19 cellular contexts compared by ENCODE assay signal in the genomic region with DNA sequence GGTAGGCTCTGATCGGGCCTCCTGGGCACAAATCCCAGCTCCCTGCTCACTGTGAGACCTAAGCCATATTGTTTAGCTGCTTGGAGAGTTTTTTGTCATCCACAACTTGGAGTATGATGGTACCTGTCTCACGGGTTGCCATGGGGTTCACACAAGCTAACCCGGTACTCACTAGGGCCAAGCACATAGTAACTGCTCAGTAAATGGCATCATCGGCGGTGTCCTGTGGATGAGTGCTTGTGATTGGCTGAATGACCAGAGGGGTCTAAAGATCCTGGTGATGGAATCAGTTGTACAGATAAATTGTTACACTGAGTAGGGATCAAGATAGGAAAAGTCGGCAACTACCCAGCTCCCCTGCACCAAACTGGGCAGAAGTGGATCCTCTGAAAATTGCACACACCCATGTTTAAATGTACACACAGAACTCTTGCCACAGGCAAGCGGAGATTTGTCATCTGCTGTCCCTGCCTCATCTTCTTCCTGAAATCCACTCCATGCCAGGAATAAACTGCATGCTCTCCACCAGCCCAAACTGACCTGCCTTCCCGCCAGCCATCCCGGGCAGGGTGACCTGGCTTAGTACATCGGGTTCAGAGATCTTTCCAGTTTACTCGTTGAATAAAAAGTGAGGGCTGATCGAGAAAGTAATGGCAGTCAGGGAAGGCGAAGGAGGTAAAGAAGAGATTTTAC. TPM values are rescaled to one million over a fixed set of nuclear protein-coding genes. Genes with fewer than 3 reads are reported as not detected.
DNase-seq lines count a peak whose midpoint lies in the region; ATAC-seq and TF ChIP-seq lines count a peak whose summit lies in the region.
"Had no signal": no experiment of that assay in that cellular context is flagged by ENCODE, and none has a peak within 500 bp of the region (broad histone marks: within the 10 kb centered on the region; RNA-seq: fewer than 3 reads in every experiment).

No MANE protein-coding gene starts in this region.

- H3K27me3 Mint-ChIP-seq in activated CD4-positive, alpha-beta memory T cell treated with anti-CD3 and anti-CD28 coated beads for 36 hours: peaks cover 52% of the 10 kb centered on the region

- no CpG with 5 or more reads among the region's 13 CpGs for WGBS in trophoblast cell (ENCODE audit: extremely low coverage, insufficient coverage, insufficient read length)

- H2BK5ac ChIP-seq in trophoblast cell (ENCODE audit: low read depth, low read length, poor library complexity): no peak overlapping the region

- H3K4me1 Mint-ChIP-seq in activated CD4-positive, alpha-beta memory T cell treated with anti-CD3 and anti-CD28 coated beads for 36 hours (ENCODE audit: low read depth): peaks cover 15% of the 10 kb centered on the region

- H3K9ac ChIP-seq in SK-N-MC (ENCODE audit: insufficient read length) (no peak overlapping the region), trophoblast cell (ENCODE audit: low read length) (no peak overlapping the region)
- H3K9ac ChIP-seq: BLaER1, GM23248, KMS-11 had no signal

- H3K18ac ChIP-seq in trophoblast cell (ENCODE audit: low read length): peak overlapping the region; percentile 19

- no peak overlapping the region for H3K4me3 ChIP-seq in HEK293 (ENCODE audit: low read depth, low read length)
- no peak overlapping the region for H3K4me3 ChIP-seq in SK-N-MC
- no peak overlapping the region for H3K4me3 ChIP-seq in trophoblast cell (ENCODE audit: low read depth, low read length)
- H3K4me3 ChIP-seq: BLaER1, GM23248 had no signal

- no peak for ATAC-seq in GM18870 (IDR thresholded peaks at IDR 0.05; ENCODE audit: unreplicated experiment)
- ATAC-seq in HG03196 (IDR thresholded peaks at IDR 0.05; ENCODE audit: unreplicated experiment): no peak
- ATAC-seq: HCT116 had no signal

- no peaks in the 10 kb centered on the region for H3K36me3 Mint-ChIP-seq in activated CD4-positive, alpha-beta memory T cell treated with anti-CD3 and anti-CD28 coated beads for 36 hours
- H3K36me3 Mint-ChIP-seq: CD14-positive monocyte; CD4-positive, alpha-beta memory T cell had no signal

- no peak overlapping the region for H4K91ac ChIP-seq in trophoblast cell (ENCODE audit: low read depth, low read length)

- intact Hi-C loops in activated CD4-positive, alpha-beta memory T cell treated with anti-CD3 and anti-CD28 coated beads for 36 hours (cut with micrococcal nuclease): no loop called here

- no peak overlapping the region for H4K8ac ChIP-seq in trophoblast cell (ENCODE audit: low read depth, low read length)

- no peaks in the 10 kb centered on the region for H3K79me1 ChIP-seq in trophoblast cell (ENCODE audit: low read length)

- H3K23ac ChIP-seq in trophoblast cell (ENCODE audit: low read length): no peak overlapping the region

- H3K36me3 ChIP-seq in HEK293 (ENCODE audit: control insufficient read depth in 2 of 2, insufficient read depth in 1 of 2, low read length in 2 of 2): no peaks in the 10 kb centered on the region; a peak in 1 of 3 replicates
- H3K36me3 ChIP-seq in SK-N-MC (ENCODE audit: insufficient read depth, low read length): peaks cover 5% of the 10 kb centered on the region
- no peaks in the 10 kb centered on the region for H3K36me3 ChIP-seq in trophoblast cell (ENCODE audit: control insufficient read depth in 1 of 2, insufficient read depth in 2 of 2, low read length in 2 of 2)
- H3K36me3 ChIP-seq: BLaER1 had no signal

- POLR2A ChIA-PET in HEK293 (lab: Yijun Ruan, JAX): no interaction called here
- POLR2A ChIA-PET in activated CD4-positive, alpha-beta memory T cell treated with anti-CD3 and anti-CD28 coated beads for 36 hours (lab: Charles Lee): no interaction called here

- H2BK120ac ChIP-seq in trophoblast cell (ENCODE audit: insufficient read depth, low read length, poor library complexity): no peak overlapping the region

- no peak overlapping the region for H2AFZ ChIP-seq in trophoblast cell (ENCODE audit: insufficient read depth, low read length, poor library complexity)
- H2AFZ ChIP-seq: GM23248 had no signal

- no peak overlapping the region for H3K14ac ChIP-seq in trophoblast cell (ENCODE audit: low read length)

- CTCF ChIA-PET in HEK293 (lab: Yijun Ruan, JAX): interaction anchor here (0.6 kb wide), 1 partner anchor 114 kb away, joined by 3 read pairs; no protein-coding TSS in a partner anchor
- CTCF ChIA-PET in activated CD4-positive, alpha-beta memory T cell treated with anti-CD3 and anti-CD28 coated beads for 36 hours (lab: Charles Lee): no interaction called here

- no peak overlapping the region for H3K4ac ChIP-seq in trophoblast cell (ENCODE audit: low read depth, low read length)

- H3K27me3 ChIP-seq in trophoblast cell (ENCODE audit: insufficient read depth, low read length): peaks cover 24% of the 10 kb centered on the region

- H3K9me3 ChIP-seq in HEK293 (ENCODE audit: control insufficient read depth, insufficient read depth, low read depth, low read length): no peaks in the 10 kb centered on the region
- H3K9me3 ChIP-seq in SK-N-MC (ENCODE audit: low read depth, low read length): no peaks in the 10 kb centered on the region
- no peaks in the 10 kb centered on the region for H3K9me3 ChIP-seq in trophoblast cell (ENCODE audit: insufficient read depth, low read depth, low read length)
- H3K9me3 ChIP-seq: BLaER1 had no signal

- no peak overlapping the region for H3K27ac Mint-ChIP-seq in activated CD4-positive, alpha-beta memory T cell treated with anti-CD3 and anti-CD28 coated beads for 36 hours
- H3K27ac Mint-ChIP-seq: CD14-positive monocyte; CD4-positive, alpha-beta memory T cell had no signal

- H2AK5ac ChIP-seq in trophoblast cell (ENCODE audit: low read length): no peak overlapping the region

- DNase-seq in SK-N-MC (ENCODE audit: low read depth, low spot score) (no peak), trophoblast cell (no peak), substantia nigra (lab: John Stamatoyannopoulos, UW) (peak in 1 of 49 donors; percentile 13)
- no peak for DNase-seq in activated CD4-positive, alpha-beta memory T cell treated with anti-CD3 and anti-CD28 coated beads for 36 hours
- DNase-seq: AML-193; CD4-positive, alpha-beta memory T cell; DMS153; DMS79 treated with DMSO at 0.1 percent for 48 hours; GF-D8; GM23248 had no signal

- H3K27ac ChIP-seq in HEK293 (ENCODE audit: extremely low read depth, low read depth, low read length) (no peak overlapping the region), SK-N-MC (peak overlapping the region; percentile 89), trophoblast cell (ENCODE audit: low read depth, low read length) (no peak overlapping the region), substantia nigra (ENCODE audit: low read depth, low read length, poor library complexity, severe bottlenecking) (peak overlapping the region; percentile 30)
- H3K27ac ChIP-seq: BLaER1, GM23248, KMS-11 had no signal

- TF ChIP-seq CTCF in HEK293 (tag by site-specific recombination; IDR thresholded peaks at IDR 0.05): no peak

- H2BK12ac ChIP-seq in trophoblast cell (ENCODE audit: low read length): no peak overlapping the region

- no peaks in the 10 kb centered on the region for H3K9me3 Mint-ChIP-seq in activated CD4-positive, alpha-beta memory T cell treated with anti-CD3 and anti-CD28 coated beads for 36 hours

- no peak overlapping the region for H3K4me2 ChIP-seq in trophoblast cell (ENCODE audit: low read length)
- H3K4me2 ChIP-seq: BLaER1, KMS-11 had no signal

- no peak overlapping the region for H4K12ac ChIP-seq in trophoblast cell (ENCODE audit: low read depth, low read length)

- no peaks in the 10 kb centered on the region for H3K79me2 ChIP-seq in trophoblast cell (ENCODE audit: control insufficient read depth, insufficient read depth, low read length, poor library complexity)

- H3K4me3 Mint-ChIP-seq in activated CD4-positive, alpha-beta memory T cell treated with anti-CD3 and anti-CD28 coated beads for 36 hours: no peak overlapping the region
- H3K4me3 Mint-ChIP-seq: CD14-positive monocyte; CD4-positive, alpha-beta memory T cell had no signal

- H3K4me1 ChIP-seq in HEK293 (ENCODE audit: control insufficient read depth, insufficient read depth, low read length) (peaks cover 6% of the 10 kb centered on the region; the same call in 1 of the 2 replicates), trophoblast cell (ENCODE audit: control insufficient read depth in 1 of 2, insufficient read depth in 2 of 2, low read length in 2 of 2) (peaks cover 0 to 12% of the 10 kb centered on the region in 2 experiments)

TF ChIP-seq in HEK293, 187 proteins besides CTCF, POLR2A, EP300 and RAD21:
- peak; percentile 54; the same call in 1 of the 2 replicates for TF ChIP-seq ZNF664 (tag by site-specific recombination; IDR thresholded peaks at IDR 0.05)
- TF ChIP-seq, protein P1, sequence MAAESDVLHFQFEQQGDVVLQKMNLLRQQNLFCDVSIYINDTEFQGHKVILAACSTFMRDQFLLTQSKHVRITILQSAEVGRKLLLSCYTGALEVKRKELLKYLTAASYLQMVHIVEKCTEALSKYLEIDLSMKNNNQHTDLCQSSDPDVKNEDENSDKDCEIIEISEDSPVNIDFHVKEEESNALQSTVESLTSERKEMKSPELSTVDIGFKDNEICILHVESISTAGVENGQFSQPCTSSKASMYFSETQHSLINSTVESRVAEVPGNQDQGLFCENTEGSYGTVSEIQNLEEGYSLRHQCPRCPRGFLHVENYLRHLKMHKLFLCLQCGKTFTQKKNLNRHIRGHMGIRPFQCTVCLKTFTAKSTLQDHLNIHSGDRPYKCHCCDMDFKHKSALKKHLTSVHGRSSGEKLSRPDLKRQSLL (tag by site-specific recombination; IDR thresholded peaks at IDR 0.05): no peak
TF ChIP-seq in HEK293: peak in this region for 1.

RNA-seq across cellular contexts. Expression of gene MAPT, which starts 6.5 kb away (rescaled TPM):
- polyA plus RNA-seq in trophoblast cell (2013): 5.3 and 5.4 TPM in 2 replicates
- 1 to 10 TPM; 1.5 to 1.8 TPM for total RNA-seq in activated CD4-positive, alpha-beta memory T cell treated with anti-CD3 and anti-CD28 coated beads for 36 hours
- total RNA-seq: GM23248 had no signal
- polyA plus RNA-seq: CD14-positive monocyte had no signal

RNA-seq across cellular contexts. Expression of gene SPPL2C, which starts 56.2 kb away (rescaled TPM):
- not detected in 2 replicates for polyA plus RNA-seq in trophoblast cell (2013)
- not detected for total RNA-seq in activated CD4-positive, alpha-beta memory T cell treated with anti-CD3 and anti-CD28 coated beads for 36 hours
- total RNA-seq: CD4-positive, alpha-beta memory T cell; GM23248; H4; HT-29 had no signal
- polyA plus RNA-seq: CD14-positive monocyte; CD4-positive, alpha-beta memory T cell; GM23248 had no signal

Comparison
In these comparisons a context has a peak if more than half of its experiments do, and no peak if none do; other contexts are left out.
1. H3K27ac ChIP-seq: peak in SK-N-MC (single experiment) and substantia nigra (single experiment); none in HEK293 (single experiment) and trophoblast cell (single experiment).